16 cellular contexts compared by ENCODE assay signal in the genomic region with DNA sequence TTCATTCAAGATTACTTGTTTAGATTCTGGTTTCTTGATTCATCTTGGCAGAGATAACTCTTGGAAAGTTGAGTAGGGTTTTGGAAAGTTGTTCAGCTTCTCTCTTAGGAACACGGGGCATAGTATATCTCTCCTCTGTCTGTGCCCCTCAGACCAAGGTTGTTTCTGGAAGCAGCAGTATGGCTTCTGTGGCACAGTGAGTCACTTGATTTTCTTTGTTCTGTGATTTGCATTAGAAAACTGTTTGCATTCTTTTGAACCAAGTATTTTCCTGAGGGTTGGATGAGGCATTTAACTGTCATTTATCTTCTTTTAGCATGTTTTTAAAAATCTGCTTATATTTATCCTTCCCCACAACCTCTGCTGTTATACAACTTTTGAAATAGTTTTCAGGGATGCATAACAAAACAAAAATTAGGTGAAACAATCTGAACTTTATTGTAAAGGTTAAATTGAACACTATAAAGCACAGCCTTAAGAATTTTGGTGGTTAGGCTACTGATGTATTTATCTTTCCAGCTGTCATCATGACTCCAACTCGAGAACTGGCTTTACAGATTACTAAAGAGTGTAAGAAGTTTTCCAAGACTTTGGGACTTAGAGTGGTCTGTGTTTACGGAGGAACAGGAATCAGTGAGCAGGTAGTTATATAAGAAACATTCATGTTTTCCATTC. TPM values are rescaled to one million over a fixed set of nuclear protein-coding genes. Genes with fewer than 3 reads are reported as not detected.
DNase-seq lines count a peak whose midpoint lies in the region; ATAC-seq and TF ChIP-seq lines count a peak whose summit lies in the region.
"Had no signal": no experiment of that assay in that cellular context is flagged by ENCODE, and none has a peak within 500 bp of the region (broad histone marks: within the 10 kb centered on the region; RNA-seq: fewer than 3 reads in every experiment).

No MANE protein-coding gene starts in this region.

- H3K4me3 ChIP-seq in HUES6 (ENCODE audit: low read depth, low read length) (peak overlapping the region; percentile 23; the same call in 1 of the 2 replicates), cardiac fibroblast (replicated peaks in 1 of 2; ENCODE audit: low read depth in 2 of 2, low read length in 2 of 2) (no peak overlapping the region)
- H3K4me3 ChIP-seq: cardiac muscle cell, lower lobe of right lung, skin epidermis had no signal

- peaks cover 14% of the 10 kb centered on the region for H3K4me1 ChIP-seq in HUES6 (ENCODE audit: control insufficient read depth, insufficient read depth, low read length)
- H3K4me1 ChIP-seq: lower lobe of right lung had no signal

- no peaks in the 10 kb centered on the region for H3K27me3 ChIP-seq in HUES6 (ENCODE audit: control insufficient read depth, insufficient read depth, low read length)
- H3K27me3 ChIP-seq: cardiac muscle cell had no signal

- ATAC-seq in Right ventricle myocardium inferior (no peak), HG02798 (IDR thresholded peaks at IDR 0.05; ENCODE audit: poor library complexity, unreplicated experiment) (no peak)
- ATAC-seq: lower lobe of right lung, PC-3, T-cell had no signal

- peak; percentile 31 for DNase-seq in EL
- peak; percentile 7 to 43 for DNase-seq in cardiac fibroblast (ENCODE audit: low read depth in 2 of 2)
- peak; percentile 4 for DNase-seq in kidney glomerular epithelial cell (lab: John Stamatoyannopoulos, UW)
- DNase-seq in MV-4-11 (lab: John Stamatoyannopoulos, UW), result no peak
- DNase-seq in Right ventricle myocardium inferior (ENCODE audit: missing footprints), result no peak
- DNase-seq in COLO668 (lab: John Stamatoyannopoulos, UW; ENCODE audit: unreplicated experiment), result no peak
- DNase-seq: activated CD4-positive, alpha-beta T cell treated with anti-CD3 and anti-CD28 coated beads for 48 hours; hypothalamus; lower lobe of right lung; NCI-H446; PC-3 had no signal

- H3K36me3 ChIP-seq in HUES6 (ENCODE audit: control insufficient read depth, insufficient read depth, low read length), result peaks cover 96% of the 10 kb centered on the region

- intact Hi-C loops in Right ventricle myocardium inferior (cut with DNase I), result loop anchor here (10.0 kb wide), 1 partner anchor 90 kb away; no protein-coding TSS in a partner anchor

- H3K9ac ChIP-seq in HUES6 (ENCODE audit: low read length), result peak overlapping the region; percentile 26

- no peaks in the 10 kb centered on the region for H3K9me3 ChIP-seq in HUES6 (ENCODE audit: control insufficient read depth, insufficient read depth, low read depth, low read length)
- H3K9me3 ChIP-seq: lower lobe of right lung had no signal

- peak overlapping the region; percentile 92 for H3K27ac ChIP-seq in HUES6 (ENCODE audit: low read depth, low read length)
- H3K27ac ChIP-seq: cardiac muscle cell, lower lobe of right lung, skin epidermis had no signal

- no peak for TF ChIP-seq CTCF in cardiac fibroblast (IDR thresholded peaks at IDR 0.05; ENCODE audit: low read depth, low read length)

RNA-seq across cellular contexts. Expression of a gene that starts 26.5 kb away (rescaled TPM):
- 27.6 TPM for total RNA-seq in Right ventricle myocardium inferior

RNA-seq across cellular contexts. Expression of a gene that starts 46.7 kb away (rescaled TPM):
- total RNA-seq in Right ventricle myocardium inferior, result 14.5 TPM

Comparison
In these comparisons a context has a peak if more than half of its experiments do, and no peak if none do; other contexts are left out.
1. DNase-seq: peak in EL (single experiment), cardiac fibroblast (2 of 2) and kidney glomerular epithelial cell (single experiment); none in MV-4-11 (single experiment), Right ventricle myocardium inferior (single experiment) and COLO668 (single experiment).